ENCODE assay signal across 13 cellular contexts in genomic region chr2:157696036-157696435, GRCh38.
"Had no signal": no experiment of that assay in that cellular context is flagged by ENCODE, and none has a peak within 500 bp of the region (broad histone marks: within the 10 kb centered on the region; RNA-seq: fewer than 3 reads in every experiment).

No MANE protein-coding gene starts in this region.

- DNase-seq: activated CD4-positive, alpha-beta T cell treated with anti-CD3 and anti-CD28 coated beads, Interleukin-2, amount 10 ng/mL, durations not matched to agents 7 days and 5 days; activated CD8-positive, alpha-beta memory T cell treated with anti-CD3 and anti-CD28 coated beads, Interleukin-2, amount 50 U/mL, for 48 hours; aorta; colonic mucosa; kidney glomerular epithelial cell; nephron progenitor cell; right cardiac atrium; small intestine; stimulated activated CD4-positive, alpha-beta T cell treated with anti-CD3 and anti-CD28 coated beads, Interleukin-4, amount 100 ng/mL, for 24 hours; stimulated activated naive CD4-positive, alpha-beta T cell had no signal

- H3K9me3 ChIP-seq: colonic mucosa, prostate gland had no signal

- H3K27ac Mint-ChIP-seq: activated CD4-positive, alpha-beta T cell treated with anti-CD3 and anti-CD28 coated beads, Interleukin-2, amount 10 ng/mL, durations not matched to agents 7 days and 5 days; activated T-helper 1 cell treated with anti-CD3 and anti-CD28 coated beads, Interleukin-12 subunit alpha, Interleukin-12 subunit beta, Interleukin-2, Interleukin-4 antibody, amounts not matched to agents 30 ng/mL and 10 ng/mL and 1 ng/mL, durations not matched to agents 14 hours and 24 hours and 36 hours; nephron progenitor cell had no signal

- H3K27me3 Mint-ChIP-seq: activated CD4-positive, alpha-beta T cell treated with anti-CD3 and anti-CD28 coated beads, Interleukin-2, amount 10 ng/mL, durations not matched to agents 7 days and 5 days had no signal

- ATAC-seq: right cardiac atrium had no signal

- H3K36me3 ChIP-seq: colonic mucosa, prostate gland, tibial nerve had no signal

- H3K27ac ChIP-seq: colonic mucosa, prostate gland, tibial nerve had no signal

- H3K27me3 ChIP-seq: colonic mucosa, tibial nerve had no signal

- H3K4me3 ChIP-seq: colonic mucosa, prostate gland, tibial nerve had no signal

- H3K4me1 Mint-ChIP-seq: activated CD4-positive, alpha-beta T cell treated with anti-CD3 and anti-CD28 coated beads, Interleukin-2, amount 10 ng/mL, durations not matched to agents 7 days and 5 days had no signal

- H3K4me1 ChIP-seq: colonic mucosa, prostate gland, tibial nerve had no signal

- H3K4me3 Mint-ChIP-seq: activated CD4-positive, alpha-beta T cell treated with anti-CD3 and anti-CD28 coated beads, Interleukin-2, amount 10 ng/mL, durations not matched to agents 7 days and 5 days; activated T-helper 1 cell treated with anti-CD3 and anti-CD28 coated beads, Interleukin-12 subunit alpha, Interleukin-12 subunit beta, Interleukin-2, Interleukin-4 antibody, amounts not matched to agents 30 ng/mL and 10 ng/mL and 1 ng/mL, durations not matched to agents 14 hours and 24 hours and 36 hours; nephron progenitor cell had no signal
